In the genomic region with DNA sequence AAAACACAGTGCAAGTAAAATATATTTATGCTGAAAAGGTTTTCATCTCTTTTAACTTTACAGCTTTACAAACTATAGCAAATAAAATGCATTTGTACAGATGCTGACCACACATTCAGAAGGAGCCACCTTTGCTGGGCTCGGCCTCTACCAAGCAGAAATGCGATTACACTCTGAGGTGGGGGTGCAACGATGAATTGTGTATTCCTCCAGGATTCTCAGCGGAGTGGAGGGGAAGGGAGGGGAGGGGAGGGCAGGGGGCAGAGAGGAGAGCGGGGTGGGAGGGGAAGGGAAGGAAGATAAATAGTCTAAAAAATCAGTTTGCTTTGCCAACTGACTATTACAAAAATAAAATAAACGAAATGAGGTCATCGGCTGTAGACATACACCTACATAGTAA, we compare ENCODE assay signal across 27 cellular contexts.
"Had no signal": no experiment of that assay in that cellular context is flagged by ENCODE, and none has a peak within 500 bp of the region (broad histone marks: within the 10 kb centered on the region; RNA-seq: fewer than 3 reads in every experiment).

No MANE protein-coding gene starts in this region.

- H3K27me3 ChIP-seq: ascending aorta, cardiac muscle cell had no signal

- H3K27me3 Mint-ChIP-seq: activated CD4-positive, alpha-beta T cell treated with anti-CD3 and anti-CD28 coated beads, Interleukin-2, amount 10 ng/mL, durations not matched to agents 24 days and 14 days; activated CD8-positive, alpha-beta T cell treated with anti-CD3 and anti-CD28 coated beads for 36 hours; activated naive CD4-positive, alpha-beta T cell treated with anti-CD3 and anti-CD28 coated beads, Interleukin-2, amount 50 U/mL, for 24 hours; activated naive CD8-positive, alpha-beta T cell treated with anti-CD3 and anti-CD28 coated beads, Interleukin-2, amount 10 ng/mL, durations not matched to agents 7 days and 5 days; activated T-helper 17 cell treated with anti-CD3 and anti-CD28 coated beads, Interleukin-2, amount 50 U/mL, for 72 hours; IgD-negative memory B cell had no signal

- H3K4me1 ChIP-seq: ascending aorta had no signal

- H3K4me2 ChIP-seq: PC-9 had no signal

- FAIRE-seq: RCC 7860 had no signal

- H3K4me3 Mint-ChIP-seq: activated CD4-positive, alpha-beta T cell treated with anti-CD3 and anti-CD28 coated beads, Interleukin-2, amount 10 ng/mL, durations not matched to agents 24 days and 14 days; activated CD8-positive, alpha-beta T cell treated with anti-CD3 and anti-CD28 coated beads for 36 hours; activated naive CD4-positive, alpha-beta T cell treated with anti-CD3 and anti-CD28 coated beads, Interleukin-2, amount 50 U/mL, for 24 hours; activated naive CD8-positive, alpha-beta T cell treated with anti-CD3 and anti-CD28 coated beads, Interleukin-2, amount 10 ng/mL, durations not matched to agents 7 days and 5 days; activated T-cell treated with anti-CD3 and anti-CD28 coated beads, Interleukin-2, amount 50 U/mL, for 72 hours; activated T-helper 17 cell treated with anti-CD3 and anti-CD28 coated beads, Interleukin-2, amount 50 U/mL, for 72 hours; IgD-negative memory B cell had no signal

- H3K36me3 ChIP-seq: cardiac muscle cell had no signal

- H3K9me3 Mint-ChIP-seq: activated CD4-positive, alpha-beta T cell treated with anti-CD3 and anti-CD28 coated beads, Interleukin-2, amount 10 ng/mL, durations not matched to agents 24 days and 14 days; activated CD8-positive, alpha-beta T cell treated with anti-CD3 and anti-CD28 coated beads for 36 hours; activated T-cell treated with anti-CD3 and anti-CD28 coated beads, Interleukin-2, amount 50 U/mL, for 72 hours; activated T-helper 17 cell treated with anti-CD3 and anti-CD28 coated beads, Interleukin-2, amount 50 U/mL, for 72 hours; IgD-negative memory B cell had no signal

- H3K4me1 Mint-ChIP-seq: activated CD4-positive, alpha-beta T cell treated with anti-CD3 and anti-CD28 coated beads, Interleukin-2, amount 10 ng/mL, durations not matched to agents 24 days and 14 days; activated naive CD4-positive, alpha-beta T cell treated with anti-CD3 and anti-CD28 coated beads, Interleukin-2, amount 50 U/mL, for 24 hours; activated naive CD8-positive, alpha-beta T cell treated with anti-CD3 and anti-CD28 coated beads, Interleukin-2, amount 10 ng/mL, durations not matched to agents 7 days and 5 days; activated T-helper 17 cell treated with anti-CD3 and anti-CD28 coated beads, Interleukin-2, amount 50 U/mL, for 72 hours; IgD-negative memory B cell had no signal

- DNase-seq: activated CD4-positive, alpha-beta T cell treated with anti-CD3 and anti-CD28 coated beads, Interleukin-2, amount 10 ng/mL, durations not matched to agents 24 days and 14 days; activated CD4-positive, alpha-beta T cell treated with anti-CD3 and anti-CD28 coated beads, Interleukin-2, amount 50 U/mL, for 4 hours; activated CD8-positive, alpha-beta T cell treated with anti-CD3 and anti-CD28 coated beads for 36 hours; activated gamma-delta T cell; activated naive CD4-positive, alpha-beta T cell treated with Interleukin-2 at 50 U/mL for 16 hours; activated naive CD8-positive, alpha-beta T cell treated with anti-CD3 and anti-CD28 coated beads, Interleukin-2, amount 10 ng/mL, durations not matched to agents 7 days and 5 days; activated T-cell treated with anti-CD3 and anti-CD28 coated beads, Interleukin-2, amount 50 U/mL, for 1 hour; activated T-cell treated with anti-CD3 and anti-CD28 coated beads, Interleukin-2, amount 50 U/mL, for 72 hours; amygdala; Karpas-422; KBM-7; NCI-H1105; NCI-H1436 treated with DMSO at 0.1 percent for 48 hours; NCI-H1694 treated with DMSO at 0.1 percent for 48 hours; NCI-H2029; NCI-H510A; NCI-H526; PC-9; Right ventricle myocardium superior; T1000 had no signal

- H3K4me3 ChIP-seq: ascending aorta, cardiac muscle cell, PC-9 had no signal

- H3K9me3 ChIP-seq: ascending aorta had no signal

- H3K27ac Mint-ChIP-seq: activated CD4-positive, alpha-beta T cell treated with anti-CD3 and anti-CD28 coated beads, Interleukin-2, amount 10 ng/mL, durations not matched to agents 24 days and 14 days; activated CD8-positive, alpha-beta T cell treated with anti-CD3 and anti-CD28 coated beads for 36 hours; activated naive CD4-positive, alpha-beta T cell treated with anti-CD3 and anti-CD28 coated beads, Interleukin-2, amount 50 U/mL, for 24 hours; activated naive CD8-positive, alpha-beta T cell treated with anti-CD3 and anti-CD28 coated beads, Interleukin-2, amount 10 ng/mL, durations not matched to agents 7 days and 5 days; activated T-cell treated with anti-CD3 and anti-CD28 coated beads, Interleukin-2, amount 50 U/mL, for 72 hours; activated T-helper 17 cell treated with anti-CD3 and anti-CD28 coated beads, Interleukin-2, amount 50 U/mL, for 72 hours; IgD-negative memory B cell had no signal

- H2AFZ ChIP-seq: PC-9 had no signal

- ATAC-seq: activated CD8-positive, alpha-beta T cell treated with anti-CD3 and anti-CD28 coated beads for 36 hours; activated T-cell treated with anti-CD3 and anti-CD28 coated beads, Interleukin-2, amount 50 U/mL, for 72 hours; activated T-helper 17 cell treated with anti-CD3 and anti-CD28 coated beads, Interleukin-2, amount 50 U/mL, for 72 hours had no signal

- H3K27ac ChIP-seq: ascending aorta, cardiac muscle cell, PC-9, RWPE1 had no signal
